20 cellular contexts compared by ENCODE assay signal in genomic region chr5:128591598-128592455, GRCh38. TPM values are rescaled to one million over a fixed set of nuclear protein-coding genes. Genes with fewer than 3 reads are reported as not detected.
A peak's percentile ranks its signal among the peaks of the same experiment; 100 is the strongest.
DNase-seq lines count a peak whose midpoint lies in the region; ATAC-seq and TF ChIP-seq lines count a peak whose summit lies in the region.
"Had no signal": no experiment of that assay in that cellular context is flagged by ENCODE, and none has a peak within 500 bp of the region (broad histone marks: within the 10 kb centered on the region; RNA-seq: fewer than 3 reads in every experiment).

No MANE protein-coding gene starts in this region.

- CTCF ChIA-PET in HEK293 (lab: Yijun Ruan, JAX): no interaction called here

- no peaks in the 10 kb centered on the region for H3K36me3 ChIP-seq in HEK293 (ENCODE audit: control insufficient read depth in 2 of 2, insufficient read depth in 1 of 2, low read length in 2 of 2)
- no peaks in the 10 kb centered on the region for H3K36me3 ChIP-seq in SK-N-MC (ENCODE audit: insufficient read depth, low read length)
- H3K36me3 ChIP-seq in colonic mucosa: no peaks in the 10 kb centered on the region
- H3K36me3 ChIP-seq: BE2C, HAP-1 had no signal

- peak; percentile 2 for DNase-seq in DMS 273 (lab: John Stamatoyannopoulos, UW; ENCODE audit: unreplicated experiment)
- DNase-seq in DMS 273 treated with DMSO at 0.1 percent for 48 hours (lab: John Stamatoyannopoulos, UW): no peak
- no peak for DNase-seq in SK-N-MC (ENCODE audit: low read depth, low spot score)
- peak; percentile 68 for DNase-seq in fibroblast of peridontal ligament (ENCODE audit: extremely low read depth)
- DNase-seq in colonic mucosa: no peak
- DNase-seq: ACHN, BE2C, Calu3, GOT3, NCI-H1048, NCI-H1417, NCI-H1694, NCI-H2029 treated with DMSO at 0.1 percent for 48 hours, NCI-H748 treated with DMSO at 0.1 percent for 48 hours, SIG-M5 had no signal

- H3K4me1 ChIP-seq in HEK293 (ENCODE audit: control insufficient read depth, insufficient read depth, low read length) (peaks cover 26% of the 10 kb centered on the region), colonic mucosa (no peaks in the 10 kb centered on the region)
- H3K4me1 ChIP-seq: BE2C had no signal

- H3K27ac ChIP-seq in HEK293 (ENCODE audit: extremely low read depth, low read depth, low read length) (no peak overlapping the region), SK-N-MC (peak overlapping the region; percentile 60; the same call in 1 of the 2 replicates), colonic mucosa (no peak overlapping the region)
- H3K27ac ChIP-seq: 22Rv1, KMS-11 had no signal

- H3K4me3 ChIP-seq in HEK293 (ENCODE audit: low read depth, low read length) (no peak overlapping the region), SK-N-MC (peak overlapping the region; percentile 49), colonic mucosa (no peak overlapping the region)
- H3K4me3 ChIP-seq: HAP-1 had no signal

- no peaks in the 10 kb centered on the region for H3K27me3 ChIP-seq in colonic mucosa
- H3K27me3 ChIP-seq: BE2C had no signal

- H3K9ac ChIP-seq in SK-N-MC (ENCODE audit: insufficient read length) (no peak overlapping the region), colonic mucosa (ENCODE audit: low read depth in 2 of 2, low read length in 2 of 2) (no peak overlapping the region)
- H3K9ac ChIP-seq: KMS-11 had no signal

- POLR2A ChIA-PET in HEK293 (lab: Yijun Ruan, JAX): no interaction called here

- intact Hi-C loops in colonic mucosa (cut with DNase I): no loop called here

- TF ChIP-seq CTCF in HEK293 (tag by site-specific recombination; IDR thresholded peaks at IDR 0.05): no peak
- no peak for TF ChIP-seq CTCF in colonic mucosa (IDR thresholded peaks at IDR 0.05)

- no peak for ATAC-seq in GM21737 (IDR thresholded peaks at IDR 0.05; ENCODE audit: unreplicated experiment)

- H3K9me3 ChIP-seq in HEK293 (ENCODE audit: control insufficient read depth, insufficient read depth, low read depth, low read length): no peaks in the 10 kb centered on the region
- H3K9me3 ChIP-seq in SK-N-MC (ENCODE audit: low read depth, low read length): no peaks in the 10 kb centered on the region
- H3K9me3 ChIP-seq in colonic mucosa: no peaks in the 10 kb centered on the region
- H3K9me3 ChIP-seq: BE2C, HAP-1 had no signal

TF ChIP-seq in HEK293, 187 proteins besides CTCF, POLR2A, EP300 and RAD21 (continues in another document):
- TF ChIP-seq TSHZ1 (tag by site-specific recombination; IDR thresholded peaks at IDR 0.05; ENCODE audit: borderline replicate concordance): no peak
- TF ChIP-seq ZNF792 (tag by site-specific recombination; IDR thresholded peaks at IDR 0.05): no peak
- TF ChIP-seq ZNF155 (tag by site-specific recombination; IDR thresholded peaks at IDR 0.05): no peak
- no peak for TF ChIP-seq SP7 (tag by site-specific recombination; IDR thresholded peaks at IDR 0.05)
- TF ChIP-seq, protein P1, sequence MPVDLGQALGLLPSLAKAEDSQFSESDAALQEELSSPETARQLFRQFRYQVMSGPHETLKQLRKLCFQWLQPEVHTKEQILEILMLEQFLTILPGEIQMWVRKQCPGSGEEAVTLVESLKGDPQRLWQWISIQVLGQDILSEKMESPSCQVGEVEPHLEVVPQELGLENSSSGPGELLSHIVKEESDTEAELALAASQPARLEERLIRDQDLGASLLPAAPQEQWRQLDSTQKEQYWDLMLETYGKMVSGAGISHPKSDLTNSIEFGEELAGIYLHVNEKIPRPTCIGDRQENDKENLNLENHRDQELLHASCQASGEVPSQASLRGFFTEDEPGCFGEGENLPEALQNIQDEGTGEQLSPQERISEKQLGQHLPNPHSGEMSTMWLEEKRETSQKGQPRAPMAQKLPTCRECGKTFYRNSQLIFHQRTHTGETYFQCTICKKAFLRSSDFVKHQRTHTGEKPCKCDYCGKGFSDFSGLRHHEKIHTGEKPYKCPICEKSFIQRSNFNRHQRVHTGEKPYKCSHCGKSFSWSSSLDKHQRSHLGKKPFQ (tag by site-specific recombination; IDR thresholded peaks at IDR 0.05): 0 out of 2 replicates have a peak, but pooled peaks have one; percentile 33
- peak; percentile 33; the same call in 1 of the 2 replicates for TF ChIP-seq PRDM4 (tag by site-specific recombination; IDR thresholded peaks at IDR 0.05)
- peak; percentile 75 for TF ChIP-seq ZBTB44 (tag by site-specific recombination; IDR thresholded peaks at IDR 0.05)
- TF ChIP-seq ZXDB (tag by site-specific recombination; IDR thresholded peaks at IDR 0.05): peak; percentile 45; the same call in 1 of the 2 replicates
- TF ChIP-seq ZNF24 (tag by site-specific recombination; IDR thresholded peaks at IDR 0.05): no peak

RNA-seq across cellular contexts. Expression of gene FBN2, which starts 53.8 kb away (rescaled TPM):
- 1 to 10 TPM; 1.8 to 1.9 TPM for total RNA-seq in colonic mucosa

Comparison
In these comparisons a context has a peak if more than half of its experiments do, and no peak if none do; other contexts are left out.
1. DNase-seq: peak in DMS 273 (single experiment) and fibroblast of peridontal ligament (single experiment); none in DMS 273 treated with DMSO at 0.1 percent for 48 hours (single experiment), SK-N-MC (single experiment) and colonic mucosa (single experiment).